ENCODE assay signal across 7 cellular contexts in the genomic region with DNA sequence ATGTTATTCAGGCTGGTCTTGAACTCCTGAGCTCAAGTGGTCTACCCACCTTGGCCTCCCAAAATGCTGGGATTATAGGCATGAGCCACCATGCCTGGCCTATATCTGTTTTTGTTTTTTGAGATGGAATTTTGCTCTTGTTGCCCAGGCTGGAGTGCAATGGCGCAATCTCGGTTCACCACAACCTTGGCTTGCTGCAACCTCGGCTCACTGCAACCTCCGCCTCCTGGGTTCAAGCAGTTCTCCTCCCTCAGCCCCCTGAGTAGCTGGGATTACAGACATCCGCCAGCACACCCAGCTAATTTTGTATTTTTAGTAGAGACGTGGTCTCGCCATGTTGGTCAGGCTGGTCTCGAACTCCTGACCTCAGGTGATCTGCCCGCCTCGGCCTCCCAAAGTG. TPM values are rescaled to one million over a fixed set of nuclear protein-coding genes. Genes with fewer than 3 reads are reported as not detected.
"Had no signal": no experiment of that assay in that cellular context is flagged by ENCODE, and none has a peak within 500 bp of the region (broad histone marks: within the 10 kb centered on the region; RNA-seq: fewer than 3 reads in every experiment).

No MANE protein-coding gene starts in this region.

RNA-seq across cellular contexts. Expression of a gene that starts 50.8 kb away (rescaled TPM):
- total RNA-seq: activated T-cell treated with anti-CD3 and anti-CD28 coated beads, Interleukin-2, amount 50 U/mL, for 4 hours; esophagus squamous epithelium; left lobe of liver; lower lobe of right lung; sciatic nerve; suprapubic skin; upper lobe of right lung had no signal
